31 cellular contexts compared by ENCODE assay signal in the genomic region with DNA sequence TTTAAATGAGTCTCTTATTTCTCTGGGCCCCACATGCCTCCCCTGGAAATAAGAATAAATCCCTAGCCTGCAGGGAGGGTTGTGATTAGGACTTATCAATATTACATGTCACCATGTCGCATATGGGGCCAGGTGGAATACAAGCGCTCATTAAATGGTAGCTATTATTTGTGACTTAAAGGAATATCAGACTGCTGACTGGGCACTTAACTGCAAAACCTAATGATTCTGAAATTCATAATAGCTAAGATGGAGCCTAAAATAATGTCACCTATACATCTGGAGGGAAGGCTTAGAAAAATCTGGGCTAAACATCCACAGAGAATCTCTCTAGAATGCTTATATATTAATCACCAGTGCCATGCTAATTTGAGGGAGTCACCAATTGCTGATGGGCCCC.
"Had no signal": no experiment of that assay in that cellular context is flagged by ENCODE, and none has a peak within 500 bp of the region (broad histone marks: within the 10 kb centered on the region; RNA-seq: fewer than 3 reads in every experiment).

No MANE protein-coding gene starts in this region.

- FAIRE-seq: frontal cortex had no signal

- H3K4me1 ChIP-seq: ascending aorta, breast epithelium had no signal

- H3K36me3 ChIP-seq: ascending aorta, breast epithelium, cardiac muscle cell, heart left ventricle had no signal

- H3K9me3 Mint-ChIP-seq: activated CD4-positive, alpha-beta memory T cell treated with anti-CD3 and anti-CD28 coated beads, Interleukin-2, amount 10 ng/mL, durations not matched to agents 7 days and 5 days; activated CD4-positive, alpha-beta T cell treated with anti-CD3 and anti-CD28 coated beads, Interleukin-2, amount 10 ng/mL, durations not matched to agents 7 days and 5 days; activated naive CD4-positive, alpha-beta T cell treated with anti-CD3 and anti-CD28 coated beads, Interleukin-2, amount 10 ng/mL, durations not matched to agents 7 days and 5 days; activated naive CD4-positive, alpha-beta T cell treated with anti-CD3 and anti-CD28 coated beads, Interleukin-2, amount 50 U/mL, for 72 hours; activated naive CD8-positive, alpha-beta T cell treated with anti-CD3 and anti-CD28 coated beads, Interleukin-2, amount 10 ng/mL, durations not matched to agents 7 days and 5 days; activated T-cell treated with anti-CD3 and anti-CD28 coated beads, Interleukin-2, amount 50 U/mL, for 24 hours; activated T-cell treated with anti-CD3 and anti-CD28 coated beads, Interleukin-2, amount 50 U/mL, for 72 hours; dendritic cell treated with granulocyte-macrophage colony-stimulating factor and Interleukin-4, amounts not matched to agents 40 ng/mL and 50 ng/mL, for 4 days; endodermal cell; WTC11 had no signal

- H3K9me3 ChIP-seq: ascending aorta, breast epithelium, heart left ventricle had no signal

- H3K27me3 Mint-ChIP-seq: activated CD4-positive, alpha-beta T cell treated with anti-CD3 and anti-CD28 coated beads, Interleukin-2, amount 10 ng/mL, durations not matched to agents 7 days and 5 days; brain had no signal

- H3K27me3 ChIP-seq: ascending aorta, dorsolateral prefrontal cortex had no signal

- H3K36me3 Mint-ChIP-seq: activated naive CD4-positive, alpha-beta T cell treated with anti-CD3 and anti-CD28 coated beads, Interleukin-2, amount 10 ng/mL, durations not matched to agents 7 days and 5 days; activated naive CD4-positive, alpha-beta T cell treated with anti-CD3 and anti-CD28 coated beads, Interleukin-2, amount 50 U/mL, for 72 hours; activated naive CD8-positive, alpha-beta T cell treated with anti-CD3 and anti-CD28 coated beads, Interleukin-2, amount 10 ng/mL, durations not matched to agents 7 days and 5 days; brain; WTC11 had no signal

- H3K4me1 Mint-ChIP-seq: activated naive CD8-positive, alpha-beta T cell treated with anti-CD3 and anti-CD28 coated beads, Interleukin-2, amount 10 ng/mL, durations not matched to agents 7 days and 5 days had no signal

- H3K4me3 ChIP-seq: ascending aorta, breast epithelium, cardiac muscle cell, coronary artery, dorsolateral prefrontal cortex, heart left ventricle had no signal

- H3K4me3 Mint-ChIP-seq: activated CD4-positive, alpha-beta memory T cell treated with anti-CD3 and anti-CD28 coated beads, Interleukin-2, amount 10 ng/mL, durations not matched to agents 7 days and 5 days; activated CD4-positive, alpha-beta T cell treated with anti-CD3 and anti-CD28 coated beads, Interleukin-2, amount 10 ng/mL, durations not matched to agents 7 days and 5 days; activated naive CD4-positive, alpha-beta T cell treated with anti-CD3 and anti-CD28 coated beads, Interleukin-2, amount 10 ng/mL, durations not matched to agents 7 days and 5 days; activated naive CD8-positive, alpha-beta T cell treated with anti-CD3 and anti-CD28 coated beads, Interleukin-2, amount 10 ng/mL, durations not matched to agents 7 days and 5 days; activated T-cell treated with anti-CD3 and anti-CD28 coated beads, Interleukin-2, amount 50 U/mL, for 24 hours; activated T-cell treated with anti-CD3 and anti-CD28 coated beads, Interleukin-2, amount 50 U/mL, for 72 hours; brain; dendritic cell treated with granulocyte-macrophage colony-stimulating factor and Interleukin-4, amounts not matched to agents 40 ng/mL and 50 ng/mL, for 4 days; endodermal cell; WTC11 had no signal

- DNase-seq: activated CD4-positive, alpha-beta memory T cell treated with anti-CD3 and anti-CD28 coated beads, Interleukin-2, amount 10 ng/mL, durations not matched to agents 7 days and 5 days; activated CD4-positive, alpha-beta T cell treated with anti-CD3 and anti-CD28 coated beads for 1 hour; activated CD4-positive, alpha-beta T cell treated with anti-CD3 and anti-CD28 coated beads for 4 hours; activated CD4-positive, alpha-beta T cell treated with anti-CD3 and anti-CD28 coated beads, Interleukin-2, amount 10 ng/mL, durations not matched to agents 7 days and 5 days; activated CD4-positive, alpha-beta T cell treated with anti-CD3 and anti-CD28 coated beads, Interleukin-2, amount 50 U/mL, for 4 hours; activated CD8-positive, alpha-beta memory T cell treated with anti-CD3 and anti-CD28 coated beads, Interleukin-2, amount 50 U/mL, for 48 hours; activated gamma-delta T cell; activated naive CD4-positive, alpha-beta T cell; activated naive CD4-positive, alpha-beta T cell treated with anti-CD3 and anti-CD28 coated beads, Interleukin-2, amount 10 ng/mL, durations not matched to agents 7 days and 5 days; activated naive CD8-positive, alpha-beta T cell treated with anti-CD3 and anti-CD28 coated beads, Interleukin-2, amount 10 ng/mL, durations not matched to agents 7 days and 5 days; activated T-cell treated with anti-CD3 and anti-CD28 coated beads for 4 hours; activated T-cell treated with anti-CD3 and anti-CD28 coated beads, Interleukin-2, amount 50 U/mL, for 24 hours; activated T-cell treated with anti-CD3 and anti-CD28 coated beads, Interleukin-2, amount 50 U/mL, for 72 hours; central memory CD4-positive, alpha-beta T cell; dorsolateral prefrontal cortex; effector memory CD4-positive, alpha-beta T cell; endodermal cell; foreskin fibroblast; glutamatergic neuron; heart left ventricle; T-helper 2 cell had no signal

- H3K27ac Mint-ChIP-seq: activated CD4-positive, alpha-beta memory T cell treated with anti-CD3 and anti-CD28 coated beads, Interleukin-2, amount 10 ng/mL, durations not matched to agents 7 days and 5 days; activated CD4-positive, alpha-beta T cell treated with anti-CD3 and anti-CD28 coated beads, Interleukin-2, amount 10 ng/mL, durations not matched to agents 7 days and 5 days; activated naive CD4-positive, alpha-beta T cell treated with anti-CD3 and anti-CD28 coated beads, Interleukin-2, amount 10 ng/mL, durations not matched to agents 7 days and 5 days; activated naive CD4-positive, alpha-beta T cell treated with anti-CD3 and anti-CD28 coated beads, Interleukin-2, amount 50 U/mL, for 72 hours; activated naive CD8-positive, alpha-beta T cell treated with anti-CD3 and anti-CD28 coated beads, Interleukin-2, amount 10 ng/mL, durations not matched to agents 7 days and 5 days; activated T-cell treated with anti-CD3 and anti-CD28 coated beads, Interleukin-2, amount 50 U/mL, for 24 hours; activated T-cell treated with anti-CD3 and anti-CD28 coated beads, Interleukin-2, amount 50 U/mL, for 72 hours; dendritic cell treated with granulocyte-macrophage colony-stimulating factor and Interleukin-4, amounts not matched to agents 40 ng/mL and 50 ng/mL, for 4 days; endodermal cell; WTC11 had no signal

- H3K27ac ChIP-seq: ascending aorta, breast epithelium, cardiac muscle cell, coronary artery, heart left ventricle had no signal

- ATAC-seq: activated naive CD4-positive, alpha-beta T cell treated with anti-CD3 and anti-CD28 coated beads, Interleukin-2, amount 50 U/mL, for 72 hours; activated T-cell treated with anti-CD3 and anti-CD28 coated beads, Interleukin-2, amount 50 U/mL, for 72 hours; esophagus mucosa; heart left ventricle; WTC11 had no signal
